9 cellular contexts compared by ENCODE assay signal in the genomic region with DNA sequence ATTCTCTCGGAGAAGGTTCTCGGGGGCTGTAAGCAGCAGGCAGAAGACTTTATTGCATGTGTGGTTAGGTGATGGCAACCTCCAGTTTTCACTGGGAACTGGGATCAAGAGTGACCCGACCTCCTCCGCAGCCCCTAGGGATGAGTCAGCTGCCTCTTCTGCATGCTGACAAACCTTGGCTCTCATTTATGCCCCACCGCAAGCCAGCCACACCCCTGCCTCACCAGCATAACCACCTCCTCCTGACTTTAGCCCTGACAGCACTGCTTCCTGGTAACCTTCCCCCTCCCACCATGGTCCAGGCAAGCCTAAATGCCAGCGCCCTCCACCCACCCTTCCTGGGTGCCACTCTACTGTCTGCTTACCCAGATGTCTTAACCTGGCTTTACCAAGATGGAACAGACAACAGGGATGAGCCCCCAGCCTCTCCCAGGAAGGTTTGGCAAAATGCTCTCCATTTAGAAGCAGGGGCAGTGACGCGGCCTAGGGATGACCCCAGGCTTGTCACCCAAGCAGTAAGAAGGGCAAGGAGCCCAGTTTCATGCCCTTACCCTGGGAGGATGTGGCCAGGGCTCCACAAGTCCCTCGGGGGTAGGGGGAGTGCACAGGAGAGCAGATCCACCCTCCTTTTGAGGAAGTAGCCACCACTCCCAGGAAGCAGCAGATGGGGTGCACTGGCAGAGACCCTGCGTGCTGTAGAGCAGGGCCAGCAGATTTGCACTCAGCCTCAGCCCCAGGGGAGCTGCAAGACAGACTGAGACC.
DNase-seq lines count a peak whose midpoint lies in the region; ATAC-seq and TF ChIP-seq lines count a peak whose summit lies in the region.
"Had no signal": no experiment of that assay in that cellular context is flagged by ENCODE, and none has a peak within 500 bp of the region (broad histone marks: within the 10 kb centered on the region; RNA-seq: fewer than 3 reads in every experiment).

No MANE protein-coding gene starts in this region.

- no peaks in the 10 kb centered on the region for H3K79me2 ChIP-seq in PC-9 (ENCODE audit: low read depth)

- H3F3A ChIP-seq in PC-9 (ENCODE audit: insufficient read depth, low read depth), result no peaks in the 10 kb centered on the region

- TF ChIP-seq CTCF in PC-9 (conservative IDR thresholded peaks at IDR 0.05), result no peak
- TF ChIP-seq CTCF in prostate gland (IDR thresholded peaks at IDR 0.05), result no peak

- H3K9me3 ChIP-seq in PC-9 (ENCODE audit: insufficient read depth, low read depth) (no peaks in the 10 kb centered on the region), prostate gland (no peaks in the 10 kb centered on the region)

- CTCF ChIA-PET in PC-9 (lab: Charles Lee), result interaction anchor here (0.6 kb wide), 1 partner anchor 447 kb away, joined by 4 read pairs; no protein-coding TSS in a partner anchor

- no peaks in the 10 kb centered on the region for H3K27me3 ChIP-seq in PC-9 (ENCODE audit: insufficient read depth, low read depth)
- H3K27me3 ChIP-seq in prostate gland (replicated peaks; ENCODE audit: insufficient read depth), result no peaks in the 10 kb centered on the region

- no peaks in the 10 kb centered on the region for H4K20me1 ChIP-seq in PC-9 (ENCODE audit: insufficient read depth)

- DNase-seq in ELR (ENCODE audit: low read depth) (peak; percentile 78), PC-9 (peak; percentile 54 to 67), iris pigment epithelial cell (ENCODE audit: low read depth) (peak; percentile 28), prostate gland (ENCODE audit: low spot score) (no peak), NCI-H524 treated with DMSO at 0.1 percent for 48 hours (lab: John Stamatoyannopoulos, UW) (no peak)
- no peak for DNase-seq in activated CD4-positive, alpha-beta T cell treated with anti-CD3 and anti-CD28 coated beads, Interleukin-2, amount 50 U/mL, for 48 hours
- DNase-seq in activated CD4-positive, alpha-beta T cell treated with anti-CD3 and anti-CD28 coated beads, Interleukin-2, amount 50 U/mL, for 1 hour, result no peak
- DNase-seq: NCI-H774 had no signal

- intact Hi-C loops in PC-9 (cut with micrococcal nuclease; ENCODE audit: unreplicated experiment) (loop anchor here (10.0 kb wide), 1 partner anchor 446 kb away; no protein-coding TSS in a partner anchor), prostate gland (cut with DNase I) (no loop called here)

- no peak overlapping the region for H3K4me3 ChIP-seq in PC-9
- no peak overlapping the region for H3K4me3 ChIP-seq in prostate gland

- H3K27ac ChIP-seq in PC-9 (no peak overlapping the region), prostate gland (no peak overlapping the region)

- ATAC-seq in HG02610 (IDR thresholded peaks at IDR 0.05; ENCODE audit: unreplicated experiment), result peak; percentile 72

- peak overlapping the region; percentile 53 for H3K4me2 ChIP-seq in PC-9

- no peaks in the 10 kb centered on the region for H3K9me2 ChIP-seq in PC-9 (ENCODE audit: insufficient read depth)

- no peak for TF ChIP-seq POLR2A in prostate gland (IDR thresholded peaks at IDR 0.05)

- peaks cover 17% of the 10 kb centered on the region for H3K4me1 ChIP-seq in PC-9 (replicated peaks; ENCODE audit: insufficient read depth)
- H3K4me1 ChIP-seq in prostate gland (replicated peaks), result no peaks in the 10 kb centered on the region

- H2AFZ ChIP-seq in PC-9, result no peak overlapping the region

- BruUV-seq in PC-9 (replicated peaks; lab: Mats Ljungman, UMichigan), result no TSS peak

- WGBS in prostate gland, result 64% methylated on average over 10 of the region's 10 CpGs

- POLR2A ChIA-PET in PC-9 (lab: Charles Lee; ENCODE audit: unreplicated experiment), result interaction anchor here (0.6 kb wide), 1 partner anchor 1417 kb away, joined by 4 read pairs; no protein-coding TSS in a partner anchor

- H3K36me3 ChIP-seq in PC-9 (ENCODE audit: low read depth) (no peaks in the 10 kb centered on the region), prostate gland (no peaks in the 10 kb centered on the region)

Comparison
In these comparisons a context has a peak if more than half of its experiments do, and no peak if none do; other contexts are left out.
1. DNase-seq: peak in ELR (single experiment), PC-9 (2 of 2) and iris pigment epithelial cell (single experiment); none in activated CD4-positive, alpha-beta T cell treated with anti-CD3 and anti-CD28 coated beads, Interleukin-2, amount 50 U/mL, for 48 hours (0 of 2), prostate gland (single experiment), activated CD4-positive, alpha-beta T cell treated with anti-CD3 and anti-CD28 coated beads, Interleukin-2, amount 50 U/mL, for 1 hour (single experiment) and NCI-H524 treated with DMSO at 0.1 percent for 48 hours (single experiment).